Comparison of ENCODE assay signal across 1 cellular context in genomic region chr17:83118071-83118841, GRCh38.
TF ChIP-seq lines count a peak whose summit lies in the region.

No MANE protein-coding gene starts in this region.

TF ChIP-seq in WTC11, 78 proteins besides CTCF, POLR2A, EP300 and RAD21 (continued from another document):
- TF ChIP-seq STAT6 (CRISPR knock-in tag; conservative IDR thresholded peaks at IDR 0.05; ENCODE audit: low read depth) = no peak
- TF ChIP-seq IRF1 (CRISPR knock-in tag; IDR thresholded peaks at IDR 0.05) = no peak
- TF ChIP-seq, protein P1, sequence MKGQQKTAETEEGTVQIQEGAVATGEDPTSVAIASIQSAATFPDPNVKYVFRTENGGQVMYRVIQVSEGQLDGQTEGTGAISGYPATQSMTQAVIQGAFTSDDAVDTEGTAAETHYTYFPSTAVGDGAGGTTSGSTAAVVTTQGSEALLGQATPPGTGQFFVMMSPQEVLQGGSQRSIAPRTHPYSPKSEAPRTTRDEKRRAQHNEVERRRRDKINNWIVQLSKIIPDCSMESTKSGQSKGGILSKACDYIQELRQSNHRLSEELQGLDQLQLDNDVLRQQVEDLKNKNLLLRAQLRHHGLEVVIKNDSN (CRISPR knock-in tag; IDR thresholded peaks at IDR 0.05) = no peak
- TF ChIP-seq, protein P2, sequence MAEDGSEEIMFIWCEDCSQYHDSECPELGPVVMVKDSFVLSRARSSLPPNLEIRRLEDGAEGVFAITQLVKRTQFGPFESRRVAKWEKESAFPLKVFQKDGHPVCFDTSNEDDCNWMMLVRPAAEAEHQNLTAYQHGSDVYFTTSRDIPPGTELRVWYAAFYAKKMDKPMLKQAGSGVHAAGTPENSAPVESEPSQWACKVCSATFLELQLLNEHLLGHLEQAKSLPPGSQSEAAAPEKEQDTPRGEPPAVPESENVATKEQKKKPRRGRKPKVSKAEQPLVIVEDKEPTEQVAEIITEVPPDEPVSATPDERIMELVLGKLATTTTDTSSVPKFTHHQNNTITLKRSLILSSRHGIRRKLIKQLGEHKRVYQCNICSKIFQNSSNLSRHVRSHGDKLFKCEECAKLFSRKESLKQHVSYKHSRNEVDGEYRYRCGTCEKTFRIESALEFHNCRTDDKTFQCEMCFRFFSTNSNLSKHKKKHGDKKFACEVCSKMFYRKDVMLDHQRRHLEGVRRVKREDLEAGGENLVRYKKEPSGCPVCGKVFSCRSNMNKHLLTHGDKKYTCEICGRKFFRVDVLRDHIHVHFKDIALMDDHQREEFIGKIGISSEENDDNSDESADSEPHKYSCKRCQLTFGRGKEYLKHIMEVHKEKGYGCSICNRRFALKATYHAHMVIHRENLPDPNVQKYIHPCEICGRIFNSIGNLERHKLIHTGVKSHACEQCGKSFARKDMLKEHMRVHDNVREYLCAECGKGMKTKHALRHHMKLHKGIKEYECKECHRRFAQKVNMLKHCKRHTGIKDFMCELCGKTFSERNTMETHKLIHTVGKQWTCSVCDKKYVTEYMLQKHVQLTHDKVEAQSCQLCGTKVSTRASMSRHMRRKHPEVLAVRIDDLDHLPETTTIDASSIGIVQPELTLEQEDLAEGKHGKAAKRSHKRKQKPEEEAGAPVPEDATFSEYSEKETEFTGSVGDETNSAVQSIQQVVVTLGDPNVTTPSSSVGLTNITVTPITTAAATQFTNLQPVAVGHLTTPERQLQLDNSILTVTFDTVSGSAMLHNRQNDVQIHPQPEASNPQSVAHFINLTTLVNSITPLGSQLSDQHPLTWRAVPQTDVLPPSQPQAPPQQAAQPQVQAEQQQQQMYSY (CRISPR knock-in tag; IDR thresholded peaks at IDR 0.05) = no peak
